Comparison of ENCODE assay signal across 7 cellular contexts in genomic region chr19:40463587-40464037, GRCh38. TPM values are rescaled to one million over a fixed set of nuclear protein-coding genes. Genes with fewer than 3 reads are reported as not detected.
A peak's percentile ranks its signal among the peaks of the same experiment; 100 is the strongest.
DNase-seq lines count a peak whose midpoint lies in the region; ATAC-seq, FAIRE-seq and TF ChIP-seq lines count a peak whose summit lies in the region.
"Not testable (repeated sequence)": the region's sequence is repeated elsewhere in the genome, so short reads cannot be mapped to it uniquely, and the experiment has no call there.

No MANE protein-coding gene starts in this region.

- peak overlapping the region; percentile 10 for H3K4me2 ChIP-seq in keratinocyte (ENCODE audit: control insufficient read depth, extremely low read depth, insufficient read depth, low read depth, low read length)

- not testable (repeated sequence) for H2AFZ ChIP-seq in keratinocyte (ENCODE audit: control insufficient read depth, low read length)

- not testable (repeated sequence) for H3K9ac ChIP-seq in keratinocyte (ENCODE audit: control insufficient read depth, extremely low read depth, insufficient read depth, low read length)

- dilution Hi-C loops in keratinocyte (cut with MboI; ENCODE audit: extremely low pct_ligation_motif_present, low sequenced_read_pairs) = not testable (repeated sequence)

- not testable (repeated sequence) for TF ChIP-seq POLR2A in esophagus squamous epithelium (IDR thresholded peaks at IDR 0.05); gastrocnemius medialis (IDR thresholded peaks at IDR 0.05)

- not testable (repeated sequence) for H3K27me3 ChIP-seq in esophagus squamous epithelium; keratinocyte (ENCODE audit: control insufficient read depth, extremely low read depth, insufficient read depth, low read length); gastrocnemius medialis

- H3K79me2 ChIP-seq in keratinocyte (ENCODE audit: control insufficient read depth, insufficient read depth, low read length) = not testable (repeated sequence)

- intact Hi-C loops in esophagus squamous epithelium (cut with DNase I) (loop anchor here (10.0 kb wide), 1 partner anchor 131 kb away; no protein-coding TSS in a partner anchor), gastrocnemius medialis (cut with DNase I; ENCODE audit: low total_unique reads) (loop anchor here (10.0 kb wide), 1 partner anchor 629 kb away; the partner anchor contains the start of gene DYRK1B)

- peak overlapping the region in 3 of 4 donors; percentile 73 to 95 (median 77) for H3K4me3 ChIP-seq in esophagus squamous epithelium
- not testable (repeated sequence) for H3K4me3 ChIP-seq in keratinocyte (ENCODE audit: control insufficient read depth in 2 of 3, extremely low read depth in 1 of 3, insufficient read depth in 2 of 3, low read depth in 1 of 3, low read length in 3 of 3)
- H3K4me3 ChIP-seq in gastrocnemius medialis = peak overlapping the region in 3 of 4 donors; percentile 30 to 85 (median 81)

- not testable (repeated sequence) for TF ChIP-seq CTCF in RWPE1 (conservative IDR thresholded peaks at IDR 0.05; ENCODE audit: low read depth); esophagus squamous epithelium (IDR thresholded peaks at IDR 0.05); keratinocyte (optimal IDR thresholded peaks at IDR 0.05 in 1 of 3, IDR thresholded peaks at IDR 0.05 in 1 of 3, conservative IDR thresholded peaks at IDR 0.05 in 1 of 3; ENCODE audit: extremely low read depth in 1 of 3, insufficient read depth in 2 of 3, low read length in 3 of 3); gastrocnemius medialis (IDR thresholded peaks at IDR 0.05 in 4 of 5, conservative IDR thresholded peaks at IDR 0.05 in 1 of 5)

- POLR2A ChIA-PET in RWPE1 (lab: Yijun Ruan, JAX; ENCODE audit: low non-redundant PET) = interaction anchor here (1.1 kb wide), 1 partner anchor 20 kb away, joined by 4 read pairs; no protein-coding TSS in a partner anchor

- H3K4me1 ChIP-seq in esophagus squamous epithelium = peaks cover 29 to 63% (median 29%) of the 10 kb centered on the region in 3 donors
- peaks cover 27% of the 10 kb centered on the region for H3K4me1 ChIP-seq in keratinocyte (ENCODE audit: control insufficient read depth, extremely low read depth, insufficient read depth, low read length)
- H3K4me1 ChIP-seq in gastrocnemius medialis = peaks cover 5 to 22% of the 10 kb centered on the region in 2 donors

- H3K27ac ChIP-seq in RWPE1 (peak overlapping the region; percentile 85), esophagus squamous epithelium (peak overlapping the region; percentile 93 to 100 (median 96)), gastrocnemius medialis (peak overlapping the region; percentile 97 to 100 (median 98))
- not testable (repeated sequence) for H3K27ac ChIP-seq in keratinocyte (ENCODE audit: control insufficient read depth, insufficient read depth, low read length)

- CTCF ChIA-PET in RWPE1 (lab: Yijun Ruan, JAX) = interaction anchor here (0.5 to 1.9 kb wide), 6 partner anchors 13 to 139 kb away, joined by 3 to 10 read pairs (median 6); partner anchors contain the start of gene LTBP4

- not testable (repeated sequence) for H3K9me3 ChIP-seq in esophagus squamous epithelium; keratinocyte (ENCODE audit: control insufficient read depth, low read depth, low read length); gastrocnemius medialis

- not testable (repeated sequence) for H4K20me1 ChIP-seq in keratinocyte (ENCODE audit: control insufficient read depth, extremely low read depth, insufficient read depth, low read length)

- 40 to 60% methylated on average over 11 to 12 of the region's 12 CpGs for WGBS in esophagus squamous epithelium, 2 donors

- not testable (repeated sequence) for H3K36me3 ChIP-seq in esophagus squamous epithelium; keratinocyte (ENCODE audit: control insufficient read depth in 2 of 2, extremely low read depth in 1 of 2, insufficient read depth in 2 of 2, low read length in 2 of 2); gastrocnemius medialis

- ATAC-seq in gastrocnemius medialis = peak in 1 of 2 donors; percentile 3

- not testable (repeated sequence) for H3K9me1 ChIP-seq in keratinocyte (ENCODE audit: control insufficient read depth, extremely low read depth, insufficient read depth, low read length)

- FAIRE-seq in keratinocyte (lab: Jason Lieb, UNC) = not testable (repeated sequence)

- in situ Hi-C loops in gastrocnemius medialis (cut with MboI; ENCODE audit: low sequenced_read_pairs in 4 of 4) = loop anchor here in 1 of 4 donors (10.0 kb wide), 1 partner anchor 49 kb away; the partner anchor contains the start of gene PRX

- DNase-seq in EH (ENCODE audit: low read depth) (peak; percentile 37), LHCN-M2 (ENCODE audit: low read depth) (peak; percentile 15), astrocyte of the hippocampus (ENCODE audit: low read depth, low spot score) (peak; percentile 16), gastrocnemius medialis (peak in 1 of 2 donors; percentile 77)
- not testable (repeated sequence) for DNase-seq in RWPE1 (ENCODE audit: low spot score); esophagus squamous epithelium (lab: John Stamatoyannopoulos, UW); keratinocyte (ENCODE audit: low read depth, low spot score)

RNA-seq across cellular contexts. Expression of gene BLVRB, which starts 1.9 kb away (rescaled TPM):
- total RNA-seq in LHCN-M2 (2014; rRNA removed) = 83.3 and 92.0 TPM in 2 replicates
- polyA plus RNA-seq in LHCN-M2 (2012) = 149 TPM
- 100 to 1,000 TPM; 177 to 283 (median 236) TPM for total RNA-seq in esophagus squamous epithelium
- 48.6 to 129 TPM (median 52.5 TPM) in 3 replicates for polyA plus RNA-seq in keratinocyte
- 26.7 TPM for polyA plus RNA-seq in keratinocyte (2011; ENCODE audit: low read depth)
- 57.0 and 105 TPM in 2 replicates for polyA plus RNA-seq in keratinocyte (2011; cell fraction: cytosol; rRNA removed)
- polyA plus RNA-seq in keratinocyte (2011; cell fraction: nucleus; rRNA removed) = 39.1 and 52.7 TPM in 2 replicates
- polyA plus RNA-seq in keratinocyte (2012; ENCODE audit: low replicate concordance) = 75.2 and 154 TPM in 2 replicates
- polyA minus RNA-seq in keratinocyte = 34.0 to 82.3 TPM (median 74.7 TPM) in 3 replicates
- polyA minus RNA-seq in keratinocyte (2011; cell fraction: cytosol; rRNA and poly(A)+ RNA removed) = 105 TPM
- 15.5 and 17.0 TPM in 2 replicates for polyA minus RNA-seq in keratinocyte (2011; cell fraction: nucleus; rRNA and poly(A)+ RNA removed)
- total RNA-seq in gastrocnemius medialis = 100 to 1,000 TPM; 254 to 679 (median 280) TPM

RNA-seq across cellular contexts. Expression of gene SPTBN4, which starts 3.2 kb away (rescaled TPM):
- 0.34 and 0.38 TPM in 2 replicates for total RNA-seq in LHCN-M2 (2014; rRNA removed)
- 0.67 TPM for polyA plus RNA-seq in LHCN-M2 (2012)
- 1 to 10 TPM in 2 of 4 donors, under 1 TPM in 2; 0.08 to 2.0 (median 1.2) TPM for total RNA-seq in esophagus squamous epithelium
- 0.06 to 0.28 TPM (median 0.17 TPM) in 3 replicates for polyA plus RNA-seq in keratinocyte
- not detected for polyA plus RNA-seq in keratinocyte (2011; ENCODE audit: low read depth)
- polyA plus RNA-seq in keratinocyte (2011; cell fraction: cytosol; rRNA removed) = 0.12 TPM in 1 of 2 replicates, not detected in the other
- polyA plus RNA-seq in keratinocyte (2011; cell fraction: nucleus; rRNA removed) = 0.20 and 0.57 TPM in 2 replicates
- 0.22 TPM in 1 of 2 replicates, not detected in the other for polyA plus RNA-seq in keratinocyte (2012; ENCODE audit: low replicate concordance)
- polyA minus RNA-seq in keratinocyte = not detected in 3 replicates
- not detected for polyA minus RNA-seq in keratinocyte (2011; cell fraction: cytosol; rRNA and poly(A)+ RNA removed)
- polyA minus RNA-seq in keratinocyte (2011; cell fraction: nucleus; rRNA and poly(A)+ RNA removed) = not detected in 2 replicates
- 1 to 10 TPM in 3 of 4 donors, under 1 TPM in 1; 0.86 to 5.9 (median 2.4) TPM for total RNA-seq in gastrocnemius medialis

RNA-seq across cellular contexts. Expression of gene SERTAD3, which starts 19.5 kb away (rescaled TPM):
- total RNA-seq in LHCN-M2 (2014; rRNA removed) (22.8 and 24.1 TPM in 2 replicates), esophagus squamous epithelium (10 to 100 TPM in 3 of 4 donors, 1 to 10 TPM in 1; 8.9 to 17.4 (median 12.0) TPM), gastrocnemius medialis (10 to 100 TPM; 12.7 to 24.4 (median 18.1) TPM)
- 22.9 TPM for polyA plus RNA-seq in LHCN-M2 (2012)
- 11.8 to 16.1 TPM (median 13.2 TPM) in 3 replicates for polyA plus RNA-seq in keratinocyte
- 1.1 TPM for polyA plus RNA-seq in keratinocyte (2011; ENCODE audit: low read depth)
- 9.0 and 9.9 TPM in 2 replicates for polyA plus RNA-seq in keratinocyte (2011; cell fraction: cytosol; rRNA removed)
- 11.3 and 14.8 TPM in 2 replicates for polyA plus RNA-seq in keratinocyte (2011; cell fraction: nucleus; rRNA removed)
- polyA plus RNA-seq in keratinocyte (2012; ENCODE audit: low replicate concordance) = 11.9 and 19.4 TPM in 2 replicates
- 14.4 to 18.5 TPM (median 14.8 TPM) in 3 replicates for polyA minus RNA-seq in keratinocyte
- polyA minus RNA-seq in keratinocyte (2011; cell fraction: cytosol; rRNA and poly(A)+ RNA removed) = 35.3 TPM
- 9.1 and 9.6 TPM in 2 replicates for polyA minus RNA-seq in keratinocyte (2011; cell fraction: nucleus; rRNA and poly(A)+ RNA removed)

RNA-seq across cellular contexts. Expression of gene SERTAD1, which starts 37.8 kb away (rescaled TPM):
- total RNA-seq in LHCN-M2 (2014; rRNA removed) = 21.7 and 31.2 TPM in 2 replicates
- polyA plus RNA-seq in LHCN-M2 (2012) = 31.8 TPM
- 10 to 100 TPM; 10.2 to 24.9 (median 16.2) TPM for total RNA-seq in esophagus squamous epithelium
- polyA plus RNA-seq in keratinocyte = 9.5 to 15.4 TPM (median 10.5 TPM) in 3 replicates
- 17.5 TPM for polyA plus RNA-seq in keratinocyte (2011; ENCODE audit: low read depth)
- polyA plus RNA-seq in keratinocyte (2011; cell fraction: cytosol; rRNA removed) = 7.1 and 13.0 TPM in 2 replicates
- 8.1 and 10.9 TPM in 2 replicates for polyA plus RNA-seq in keratinocyte (2011; cell fraction: nucleus; rRNA removed)
- polyA plus RNA-seq in keratinocyte (2012; ENCODE audit: low replicate concordance) = 10.6 and 28.6 TPM in 2 replicates
- 3.8 to 6.1 TPM (median 4.4 TPM) in 3 replicates for polyA minus RNA-seq in keratinocyte
- 10.0 TPM for polyA minus RNA-seq in keratinocyte (2011; cell fraction: cytosol; rRNA and poly(A)+ RNA removed)
- polyA minus RNA-seq in keratinocyte (2011; cell fraction: nucleus; rRNA and poly(A)+ RNA removed) = 3.5 and 4.0 TPM in 2 replicates
- total RNA-seq in gastrocnemius medialis = 10 to 100 TPM; 15.3 to 18.3 (median 16.0) TPM

RNA-seq across cellular contexts. Expression of gene PRX, which starts 50.4 kb away (rescaled TPM):
- 1.6 and 1.8 TPM in 2 replicates for total RNA-seq in LHCN-M2 (2014; rRNA removed)
- 1.6 TPM for polyA plus RNA-seq in LHCN-M2 (2012)
- 1 to 10 TPM in 3 of 4 donors, under 1 TPM in 1; 0.70 to 6.1 (median 2.4) TPM for total RNA-seq in esophagus squamous epithelium
- 0.22 to 0.49 TPM (median 0.42 TPM) in 3 replicates for polyA plus RNA-seq in keratinocyte
- 0.56 TPM for polyA plus RNA-seq in keratinocyte (2011; ENCODE audit: low read depth)
- 0.21 and 0.45 TPM in 2 replicates for polyA plus RNA-seq in keratinocyte (2011; cell fraction: cytosol; rRNA removed)
- 0.82 and 1.0 TPM in 2 replicates for polyA plus RNA-seq in keratinocyte (2011; cell fraction: nucleus; rRNA removed)
- polyA plus RNA-seq in keratinocyte (2012; ENCODE audit: low replicate concordance) = 0.45 and 0.90 TPM in 2 replicates
- 0.13 to 0.33 TPM (median 0.32 TPM) in 3 replicates for polyA minus RNA-seq in keratinocyte
- 0.58 TPM for polyA minus RNA-seq in keratinocyte (2011; cell fraction: cytosol; rRNA and poly(A)+ RNA removed)
- polyA minus RNA-seq in keratinocyte (2011; cell fraction: nucleus; rRNA and poly(A)+ RNA removed) = 0.32 and 0.47 TPM in 2 replicates
- total RNA-seq in gastrocnemius medialis = 1 to 10 TPM; 2.4 to 4.2 (median 3.2) TPM
